Comparison of ENCODE assay signal across 16 cellular contexts in the genomic region with DNA sequence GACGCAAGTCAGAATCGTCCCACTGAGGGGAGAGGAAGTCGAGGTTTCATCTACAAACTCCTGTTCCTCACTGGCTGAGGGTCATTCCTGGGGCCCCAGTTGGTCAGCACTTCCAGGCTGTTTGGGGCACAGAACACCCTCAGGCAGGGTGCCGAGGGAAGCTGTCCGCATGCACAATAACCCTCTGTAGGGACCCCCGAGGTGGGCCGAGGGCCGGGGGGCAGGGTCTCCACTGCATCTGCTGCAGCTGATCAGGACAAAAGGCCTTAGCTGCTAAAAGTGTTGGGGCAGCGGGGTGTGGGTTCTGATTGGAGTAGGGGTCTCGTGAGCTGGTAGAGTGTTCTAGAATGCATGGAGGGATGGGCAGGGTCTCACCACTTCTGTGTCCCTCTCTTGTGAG.
"Had no signal": no experiment of that assay in that cellular context is flagged by ENCODE, and none has a peak within 500 bp of the region (broad histone marks: within the 10 kb centered on the region; RNA-seq: fewer than 3 reads in every experiment).

No MANE protein-coding gene starts in this region.

- H3K9me3 Mint-ChIP-seq: neural crest cell had no signal

- ATAC-seq: activated T-cell treated with anti-CD3 and anti-CD28 coated beads, Interleukin-2, amount 50 U/mL, for 4 hours; heart right ventricle; naive thymus-derived CD4-positive, alpha-beta T cell; SK-N-SH treated with all-trans-retinoic acid at 6 μM for 48 hours had no signal

- H3K9me3 ChIP-seq: heart right ventricle had no signal

- H3K27ac ChIP-seq: heart right ventricle had no signal

- H3K27ac Mint-ChIP-seq: activated naive CD4-positive, alpha-beta T cell treated with anti-CD3 and anti-CD28 coated beads for 36 hours; activated naive CD8-positive, alpha-beta T cell treated with anti-CD3 and anti-CD28 coated beads, Interleukin-2, amount 10 ng/mL, durations not matched to agents 7 days and 5 days; activated T-helper 2 cell treated with anti-CD3 and anti-CD28 coated beads, Interferon-gamma antibody, Interleukin-2, Interleukin-4, amounts not matched to agents 10 μg/mL and 5 μg/mL and 100 μg/mL, durations not matched to agents 14 hours and 24 hours and 36 hours; T-helper 2 cell treated with Interferon-gamma antibody and Interleukin-4, amounts not matched to agents 5 μg/mL and 100 μg/mL, for 36 hours had no signal

- H3K36me3 ChIP-seq: heart right ventricle had no signal

- H3K4me1 Mint-ChIP-seq: neural crest cell had no signal

- H3K4me3 Mint-ChIP-seq: activated naive CD4-positive, alpha-beta T cell treated with anti-CD3 and anti-CD28 coated beads for 36 hours; activated naive CD8-positive, alpha-beta T cell treated with anti-CD3 and anti-CD28 coated beads, Interleukin-2, amount 10 ng/mL, durations not matched to agents 7 days and 5 days; activated T-cell treated with anti-CD3 and anti-CD28 coated beads, Interleukin-2, amount 50 U/mL, for 4 hours; naive thymus-derived CD4-positive, alpha-beta T cell; neural crest cell; T-helper 2 cell treated with Interferon-gamma antibody and Interleukin-4, amounts not matched to agents 5 μg/mL and 100 μg/mL, for 36 hours had no signal

- DNase-seq: activated CD4-positive, alpha-beta T cell treated with anti-CD3 and anti-CD28 coated beads for 1 hour; activated CD4-positive, alpha-beta T cell treated with anti-CD3 and anti-CD28 coated beads, Interleukin-2, amount 50 U/mL, for 1 hour; activated CD8-positive, alpha-beta memory T cell treated with anti-CD3 and anti-CD28 coated beads, Interleukin-2, amount 50 U/mL, for 48 hours; activated naive CD4-positive, alpha-beta T cell treated with anti-CD3 and anti-CD28 coated beads for 36 hours; activated naive CD8-positive, alpha-beta T cell treated with anti-CD3 and anti-CD28 coated beads, Interleukin-2, amount 10 ng/mL, durations not matched to agents 7 days and 5 days; activated T-cell treated with anti-CD3 and anti-CD28 coated beads, Interleukin-2, amount 50 U/mL, for 4 hours; effector CD4-positive, alpha-beta T cell; heart right ventricle; naive thymus-derived CD4-positive, alpha-beta T cell; stimulated activated CD4-positive, alpha-beta T cell treated with anti-CD3 and anti-CD28 coated beads, Interleukin-4, amount 100 ng/mL, for 24 hours; trophoblast cell had no signal

- H3K4me3 ChIP-seq: heart right ventricle, lung had no signal
